8 cellular contexts compared by ENCODE assay signal in the genomic region with DNA sequence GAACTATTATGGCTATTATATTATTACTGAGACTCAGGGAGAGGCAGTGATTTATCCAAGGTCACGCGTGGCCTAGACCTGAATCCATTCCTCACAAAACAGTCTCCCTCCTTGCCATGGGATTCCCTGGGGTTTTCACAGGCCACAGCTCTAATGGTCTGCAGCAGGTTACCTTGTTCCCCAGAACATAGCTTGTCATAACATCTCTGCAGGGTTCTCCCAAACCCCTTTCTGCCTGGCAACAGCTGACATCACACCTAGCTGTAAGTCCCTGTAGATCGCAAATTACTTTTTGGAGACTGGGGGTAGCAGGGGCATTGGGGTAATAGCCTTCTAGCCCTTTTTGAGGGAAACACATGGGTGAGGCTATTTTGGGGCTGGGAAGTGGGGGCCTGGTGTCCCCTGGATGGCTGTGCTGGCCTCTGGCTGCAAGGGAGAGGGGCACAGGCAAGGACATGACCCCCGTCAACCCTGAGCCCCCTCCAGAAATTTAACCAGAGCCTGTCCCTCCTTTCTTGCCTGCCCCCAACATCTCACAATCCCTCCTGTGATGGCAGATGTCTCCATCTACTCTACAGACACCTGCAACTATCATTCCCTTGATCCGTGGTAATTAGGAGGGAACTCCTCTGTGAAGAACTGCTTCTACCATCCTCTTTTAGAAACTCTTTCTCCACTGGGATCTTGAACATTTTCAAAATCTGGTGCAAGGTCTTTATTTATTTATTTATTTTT. TPM values are rescaled to one million over a fixed set of nuclear protein-coding genes. Genes with fewer than 3 reads are reported as not detected.
A peak's percentile ranks its signal among the peaks of the same experiment; 100 is the strongest.
DNase-seq lines count a peak whose midpoint lies in the region; ATAC-seq and TF ChIP-seq lines count a peak whose summit lies in the region.

No MANE protein-coding gene starts in this region.

- no peaks in the 10 kb centered on the region for H3K9me3 ChIP-seq in thymus (ENCODE audit: control insufficient read depth)

- peaks cover 9% of the 10 kb centered on the region for H3K4me1 ChIP-seq in thymus (ENCODE audit: control insufficient read depth, insufficient read depth, low read length)

- H3K36me3 Mint-ChIP-seq in WTC11: no peaks in the 10 kb centered on the region
- H3K36me3 Mint-ChIP-seq in natural killer cell: no peaks in the 10 kb centered on the region
- H3K36me3 Mint-ChIP-seq in endothelial cell (ENCODE audit: low read depth, unreplicated experiment): no peaks in the 10 kb centered on the region

- no peak for ATAC-seq in WTC11
- peak in 1 of 3 donors; percentile 13 for ATAC-seq in natural killer cell

- TF ChIP-seq CTCF in WTC11 (IDR thresholded peaks at IDR 0.05) (no peak), coronary artery (IDR thresholded peaks at IDR 0.05) (no peak), natural killer cell (IDR thresholded peaks at IDR 0.05) (no peak), endothelial cell (IDR thresholded peaks at IDR 0.05; ENCODE audit: unreplicated experiment) (no peak)

- peaks cover 39% of the 10 kb centered on the region for H3K4me1 Mint-ChIP-seq in WTC11
- H3K4me1 Mint-ChIP-seq in natural killer cell: peaks cover 47 to 52% of the 10 kb centered on the region in 2 donors
- peaks cover 23% of the 10 kb centered on the region for H3K4me1 Mint-ChIP-seq in endothelial cell (ENCODE audit: unreplicated experiment)

- H3K9me3 Mint-ChIP-seq in WTC11 (no peaks in the 10 kb centered on the region), natural killer cell (no peaks in the 10 kb centered on the region), endothelial cell (ENCODE audit: unreplicated experiment) (no peaks in the 10 kb centered on the region)

- H3K27me3 Mint-ChIP-seq in WTC11 (ENCODE audit: low read depth) (no peaks in the 10 kb centered on the region), natural killer cell (ENCODE audit: low read depth in 2 of 2) (no peaks in the 10 kb centered on the region), endothelial cell (ENCODE audit: unreplicated experiment) (peaks cover 5% of the 10 kb centered on the region)

- peaks cover 8% of the 10 kb centered on the region for H3K36me3 ChIP-seq in thymus (ENCODE audit: control insufficient read depth, insufficient read depth)

- intact Hi-C loops in natural killer cell (cut with micrococcal nuclease): loop anchor here (2.0 kb wide), 2 partner anchors 55 to 801 kb away; a partner anchor contains a TSS

- H3K27ac ChIP-seq in coronary artery: peak overlapping the region; percentile 79 to 89
- peak overlapping the region; percentile 83 for H3K27ac ChIP-seq in thymus (ENCODE audit: low read depth)

- DNase-seq in activated CD8-positive, alpha-beta memory T cell treated with anti-CD3 and anti-CD28 coated beads for 1 hour (ENCODE audit: extremely low read depth in 1 of 2, low read depth in 1 of 2): peak; percentile 40 to 48
- no peak for DNase-seq in activated CD8-positive, alpha-beta memory T cell treated with anti-CD3 and anti-CD28 coated beads, Interleukin-2, amount 50 U/mL, for 48 hours
- DNase-seq in WTC11 (ENCODE audit: low spot score) (no peak), coronary artery (ENCODE audit: low spot score) (no peak), natural killer cell (peak; percentile 68), RKO (ENCODE audit: low spot score) (no peak), endothelial cell (ENCODE audit: low spot score) (no peak)

- CTCF ChIA-PET in WTC11 (lab: Charles Lee): interaction anchor here (0.6 to 4.9 kb wide), 11 partner anchors 11 to 435 kb away, joined by 3 to 41 read pairs (median 4); a partner anchor contains a TSS

- peak overlapping the region; percentile 68 for H3K4me3 ChIP-seq in coronary artery
- peak overlapping the region; percentile 11 for H3K4me3 ChIP-seq in thymus (ENCODE audit: low read length)

- H3K27me3 ChIP-seq in thymus (ENCODE audit: control insufficient read depth, insufficient read depth): no peaks in the 10 kb centered on the region

- POLR2A ChIA-PET in WTC11 (lab: Charles Lee): interaction anchor here (0.9 kb wide), 1 partner anchor 25 kb away, joined by 7 read pairs; no protein-coding TSS in a partner anchor

- 44% methylated on average over 5 of the region's 5 CpGs for WGBS in thymus

- no peak overlapping the region; the same call in 1 of the 2 replicates for H3K4me3 Mint-ChIP-seq in WTC11
- peak overlapping the region; percentile 98 for H3K4me3 Mint-ChIP-seq in natural killer cell
- no peak overlapping the region for H3K4me3 Mint-ChIP-seq in endothelial cell (ENCODE audit: unreplicated experiment)

- H3K27ac Mint-ChIP-seq in WTC11 (peak overlapping the region; percentile 92; the same call in 1 of the 2 replicates), natural killer cell (peak overlapping the region; percentile 99 to 100), endothelial cell (ENCODE audit: unreplicated experiment) (no peak overlapping the region)

TF ChIP-seq in WTC11, 78 proteins besides CTCF, POLR2A, EP300 and RAD21 (continues in another document):
- TF ChIP-seq MXD4 (CRISPR knock-in tag; IDR thresholded peaks at IDR 0.05; ENCODE audit: borderline replicate concordance) (no peak), CREM (CRISPR knock-in tag; IDR thresholded peaks at IDR 0.05) (no peak), ZNF232 (CRISPR knock-in tag; IDR thresholded peaks at IDR 0.05) (no peak), SP1 (CRISPR knock-in tag; conservative IDR thresholded peaks at IDR 0.05) (no peak)
- TF ChIP-seq, protein P1, sequence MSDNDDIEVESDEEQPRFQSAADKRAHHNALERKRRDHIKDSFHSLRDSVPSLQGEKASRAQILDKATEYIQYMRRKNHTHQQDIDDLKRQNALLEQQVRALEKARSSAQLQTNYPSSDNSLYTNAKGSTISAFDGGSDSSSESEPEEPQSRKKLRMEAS (CRISPR knock-in tag; IDR thresholded peaks at IDR 0.05): no peak
- TF ChIP-seq, protein P2, sequence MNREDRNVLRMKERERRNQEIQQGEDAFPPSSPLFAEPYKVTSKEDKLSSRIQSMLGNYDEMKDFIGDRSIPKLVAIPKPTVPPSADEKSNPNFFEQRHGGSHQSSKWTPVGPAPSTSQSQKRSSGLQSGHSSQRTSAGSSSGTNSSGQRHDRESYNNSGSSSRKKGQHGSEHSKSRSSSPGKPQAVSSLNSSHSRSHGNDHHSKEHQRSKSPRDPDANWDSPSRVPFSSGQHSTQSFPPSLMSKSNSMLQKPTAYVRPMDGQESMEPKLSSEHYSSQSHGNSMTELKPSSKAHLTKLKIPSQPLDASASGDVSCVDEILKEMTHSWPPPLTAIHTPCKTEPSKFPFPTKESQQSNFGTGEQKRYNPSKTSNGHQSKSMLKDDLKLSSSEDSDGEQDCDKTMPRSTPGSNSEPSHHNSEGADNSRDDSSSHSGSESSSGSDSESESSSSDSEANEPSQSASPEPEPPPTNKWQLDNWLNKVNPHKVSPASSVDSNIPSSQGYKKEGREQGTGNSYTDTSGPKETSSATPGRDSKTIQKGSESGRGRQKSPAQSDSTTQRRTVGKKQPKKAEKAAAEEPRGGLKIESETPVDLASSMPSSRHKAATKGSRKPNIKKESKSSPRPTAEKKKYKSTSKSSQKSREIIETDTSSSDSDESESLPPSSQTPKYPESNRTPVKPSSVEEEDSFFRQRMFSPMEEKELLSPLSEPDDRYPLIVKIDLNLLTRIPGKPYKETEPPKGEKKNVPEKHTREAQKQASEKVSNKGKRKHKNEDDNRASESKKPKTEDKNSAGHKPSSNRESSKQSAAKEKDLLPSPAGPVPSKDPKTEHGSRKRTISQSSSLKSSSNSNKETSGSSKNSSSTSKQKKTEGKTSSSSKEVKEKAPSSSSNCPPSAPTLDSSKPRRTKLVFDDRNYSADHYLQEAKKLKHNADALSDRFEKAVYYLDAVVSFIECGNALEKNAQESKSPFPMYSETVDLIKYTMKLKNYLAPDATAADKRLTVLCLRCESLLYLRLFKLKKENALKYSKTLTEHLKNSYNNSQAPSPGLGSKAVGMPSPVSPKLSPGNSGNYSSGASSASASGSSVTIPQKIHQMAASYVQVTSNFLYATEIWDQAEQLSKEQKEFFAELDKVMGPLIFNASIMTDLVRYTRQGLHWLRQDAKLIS (CRISPR knock-in tag; IDR thresholded peaks at IDR 0.05; ENCODE audit: borderline replicate concordance): no peak
- TF ChIP-seq, protein P3, sequence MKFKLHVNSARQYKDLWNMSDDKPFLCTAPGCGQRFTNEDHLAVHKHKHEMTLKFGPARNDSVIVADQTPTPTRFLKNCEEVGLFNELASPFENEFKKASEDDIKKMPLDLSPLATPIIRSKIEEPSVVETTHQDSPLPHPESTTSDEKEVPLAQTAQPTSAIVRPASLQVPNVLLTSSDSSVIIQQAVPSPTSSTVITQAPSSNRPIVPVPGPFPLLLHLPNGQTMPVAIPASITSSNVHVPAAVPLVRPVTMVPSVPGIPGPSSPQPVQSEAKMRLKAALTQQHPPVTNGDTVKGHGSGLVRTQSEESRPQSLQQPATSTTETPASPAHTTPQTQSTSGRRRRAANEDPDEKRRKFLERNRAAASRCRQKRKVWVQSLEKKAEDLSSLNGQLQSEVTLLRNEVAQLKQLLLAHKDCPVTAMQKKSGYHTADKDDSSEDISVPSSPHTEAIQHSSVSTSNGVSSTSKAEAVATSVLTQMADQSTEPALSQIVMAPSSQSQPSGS (CRISPR knock-in tag; IDR thresholded peaks at IDR 0.05; ENCODE audit: borderline replicate concordance, low read depth): no peak

RNA-seq across cellular contexts. Expression of a gene that starts 1.3 kb away (rescaled TPM):
- total RNA-seq in WTC11 (2021): 28.2 to 47.6 TPM (median 44.3 TPM) in 3 replicates
- 100 to 1,000 TPM; 550 to 913 (median 748) TPM for total RNA-seq in natural killer cell
- 2,730 TPM for polyA plus RNA-seq in thymus
- 170 TPM for total RNA-seq in endothelial cell (ENCODE audit: unreplicated experiment)

RNA-seq across cellular contexts. Expression of a gene that starts 38.1 kb away (rescaled TPM):
- 2,564 to 2,814 TPM (median 2,812 TPM) in 3 replicates for total RNA-seq in WTC11 (2021)
- 1,000 to 10,000 TPM; 1,744 to 2,278 (median 2,016) TPM for total RNA-seq in natural killer cell
- polyA plus RNA-seq in thymus: 4,031 TPM
- 2,784 TPM for total RNA-seq in endothelial cell (ENCODE audit: unreplicated experiment)

RNA-seq across cellular contexts. Expression of a gene that starts 53.9 kb away (rescaled TPM):
- 130 to 174 TPM (median 133 TPM) in 3 replicates for total RNA-seq in WTC11 (2021)
- 10 to 100 TPM; 51.5 to 62.6 (median 51.7) TPM for total RNA-seq in natural killer cell
- 17.7 TPM for polyA plus RNA-seq in thymus
- 41.5 TPM for total RNA-seq in endothelial cell (ENCODE audit: unreplicated experiment)

Comparison
In these comparisons a context has a peak if more than half of its experiments do, and no peak if none do; other contexts are left out.
1. DNase-seq: peak in activated CD8-positive, alpha-beta memory T cell treated with anti-CD3 and anti-CD28 coated beads for 1 hour (2 of 2) and natural killer cell (single experiment); none in activated CD8-positive, alpha-beta memory T cell treated with anti-CD3 and anti-CD28 coated beads, Interleukin-2, amount 50 U/mL, for 48 hours (single experiment), WTC11 (single experiment), coronary artery (single experiment), RKO (single experiment) and endothelial cell (single experiment).